Comparison of ENCODE assay signal across 1 cellular context in the genomic region with DNA sequence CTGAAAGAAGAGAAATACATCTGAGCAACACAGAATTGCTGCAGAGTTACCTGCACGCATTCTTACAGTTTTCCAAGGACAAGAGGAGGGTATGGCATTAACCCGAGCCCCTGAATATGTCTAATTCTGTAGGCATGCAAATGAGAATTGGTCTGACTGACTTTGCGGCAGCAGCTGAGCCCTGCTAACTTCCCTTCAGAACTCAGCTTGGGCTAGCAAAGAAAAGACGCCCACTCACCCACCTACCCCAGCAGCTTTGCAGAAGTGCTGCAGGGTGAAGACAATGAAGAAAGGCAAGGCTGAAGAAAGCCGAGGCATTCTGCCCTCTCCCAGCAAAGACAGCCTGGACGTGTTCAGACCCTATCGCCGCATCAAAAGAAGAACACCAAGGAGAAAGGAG.
TF ChIP-seq lines count a peak whose summit lies in the region.

No MANE protein-coding gene starts in this region.

TF ChIP-seq in WTC11, 78 proteins besides CTCF, POLR2A, EP300 and RAD21 (continued from another document):
- TF ChIP-seq, protein P1, sequence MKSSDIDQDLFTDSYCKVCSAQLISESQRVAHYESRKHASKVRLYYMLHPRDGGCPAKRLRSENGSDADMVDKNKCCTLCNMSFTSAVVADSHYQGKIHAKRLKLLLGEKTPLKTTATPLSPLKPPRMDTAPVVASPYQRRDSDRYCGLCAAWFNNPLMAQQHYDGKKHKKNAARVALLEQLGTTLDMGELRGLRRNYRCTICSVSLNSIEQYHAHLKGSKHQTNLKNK (CRISPR knock-in tag; IDR thresholded peaks at IDR 0.05) = no peak
TF ChIP-seq in WTC11: peak in this region for 0.
